Comparison of ENCODE assay signal across 8 cellular contexts in the genomic region with DNA sequence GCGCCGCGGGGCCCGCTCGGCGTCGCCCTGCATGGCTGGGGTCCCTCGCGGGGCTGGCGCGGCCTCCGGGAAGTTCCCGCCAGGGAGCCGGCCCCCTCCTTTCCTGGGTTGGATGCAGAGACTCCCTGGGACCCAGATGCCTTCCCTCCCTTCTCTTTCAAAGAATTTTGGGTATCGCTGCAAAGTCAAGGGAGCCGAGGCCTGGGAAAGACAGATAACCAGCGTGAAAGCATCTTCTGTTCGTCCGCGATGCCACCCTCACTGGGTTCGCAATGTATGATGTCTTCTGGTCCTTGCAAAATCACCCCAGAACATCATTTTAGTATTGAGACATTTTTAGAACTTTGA. TPM values are rescaled to one million over a fixed set of nuclear protein-coding genes. Genes with fewer than 3 reads are reported as not detected.
DNase-seq lines count a peak whose midpoint lies in the region; ATAC-seq and TF ChIP-seq lines count a peak whose summit lies in the region.

No MANE protein-coding gene starts in this region.

- H3K9ac ChIP-seq in muscle layer of colon (ENCODE audit: low read length), result no peak overlapping the region

- in situ Hi-C loops in brain microvascular endothelial cell (cut with HindIII; ENCODE audit: low pct_ligation_motif_present, low sequenced_read_pairs), result no loop called here

- H3K36me3 ChIP-seq in brain microvascular endothelial cell (replicated peaks), result no peaks in the 10 kb centered on the region
- no peaks in the 10 kb centered on the region for H3K36me3 ChIP-seq in muscle layer of colon (ENCODE audit: insufficient read depth, low read length)

- TF ChIP-seq CTCF in brain microvascular endothelial cell (IDR thresholded peaks at IDR 0.05; ENCODE audit: low read depth, low read length, missing control alignments), result no peak

- H3K27me3 ChIP-seq in brain microvascular endothelial cell (replicated peaks) (no peaks in the 10 kb centered on the region), muscle layer of colon (ENCODE audit: control insufficient read depth in 1 of 2, insufficient read depth in 2 of 2, low read length in 2 of 2) (peaks cover 0 to 8% of the 10 kb centered on the region in 2 donors)

- DNase-seq in AG08395 (ENCODE audit: low spot score) (peak; percentile 30), HCEC 1CT (peak; percentile 14), brain microvascular endothelial cell (no peak), ureter (ENCODE audit: low spot score) (no peak)
- DNase-seq in stimulated activated CD4-positive, alpha-beta T cell treated with anti-CD3 and anti-CD28 coated beads, Interleukin-2, amount 100 ng/mL, for 48 hours, result no peak

- H3K27ac ChIP-seq in brain microvascular endothelial cell (no peak overlapping the region), muscle layer of colon (ENCODE audit: low read depth, low read length) (peak overlapping the region; percentile 7)

- ATAC-seq in HG03095 (IDR thresholded peaks at IDR 0.05; ENCODE audit: unreplicated experiment), result no peak
- ATAC-seq in GM18511 (IDR thresholded peaks at IDR 0.05; ENCODE audit: unreplicated experiment), result no peak

- H3K9me3 ChIP-seq in muscle layer of colon (ENCODE audit: low read length), result no peaks in the 10 kb centered on the region

- no peaks in the 10 kb centered on the region for H3K4me1 ChIP-seq in muscle layer of colon (ENCODE audit: insufficient read depth, low read length)

- H3K4me3 ChIP-seq in brain microvascular endothelial cell (ENCODE audit: low read depth, low read length) (peak overlapping the region; percentile 65), muscle layer of colon (ENCODE audit: low read depth in 1 of 2, low read length in 2 of 2) (peak overlapping the region in 1 of 2 donors; percentile 50)

RNA-seq across cellular contexts. Expression of gene IRAK3, which starts 0.4 kb away (rescaled TPM):
- total RNA-seq in ureter, result 23.1 TPM

RNA-seq across cellular contexts. Expression of gene TMBIM4, which starts 19.7 kb away (rescaled TPM):
- 124 TPM for total RNA-seq in ureter

RNA-seq across cellular contexts. Expression of gene LLPH, which starts 58.9 kb away (rescaled TPM):
- total RNA-seq in ureter, result 27.6 TPM

Comparison
In these comparisons a context has a peak if more than half of its experiments do, and no peak if none do; other contexts are left out.
1. DNase-seq: peak in AG08395 (single experiment) and HCEC 1CT (single experiment); none in brain microvascular endothelial cell (single experiment), ureter (single experiment) and stimulated activated CD4-positive, alpha-beta T cell treated with anti-CD3 and anti-CD28 coated beads, Interleukin-2, amount 100 ng/mL, for 48 hours (0 of 2).